13 cellular contexts compared by ENCODE assay signal in genomic region chr15:101010781-101011180, GRCh38.
"Had no signal": no experiment of that assay in that cellular context is flagged by ENCODE, and none has a peak within 500 bp of the region (broad histone marks: within the 10 kb centered on the region; RNA-seq: fewer than 3 reads in every experiment).

No MANE protein-coding gene starts in this region.

- ATAC-seq: activated CD4-positive, CD25-positive, alpha-beta regulatory T cell treated with anti-CD3 and anti-CD28 coated beads, Interleukin-2, amount 50 U/mL, for 24 hours; activated naive CD4-positive, alpha-beta T cell treated with anti-CD3 and anti-CD28 coated beads, Interleukin-2, amount 50 U/mL, for 72 hours; foreskin keratinocyte; heart right ventricle; left lung had no signal

- H3K9me3 ChIP-seq: heart right ventricle, left lung, ovary, tibial nerve had no signal

- DNase-seq: amniotic stem cell, brain microvascular endothelial cell, foreskin keratinocyte, left lung, nephron progenitor cell, ovary, SW 1271 had no signal

- H3K27ac Mint-ChIP-seq: activated naive CD4-positive, alpha-beta T cell treated with anti-CD3 and anti-CD28 coated beads, Interleukin-2, amount 50 U/mL, for 72 hours; nephron progenitor cell; T-helper 2 cell treated with Interferon-gamma antibody and Interleukin-4, amounts not matched to agents 5 μg/mL and 100 μg/mL, for 36 hours had no signal

- H3K4me3 ChIP-seq: heart right ventricle, left lung, ovary, skin epidermis, tibial nerve had no signal

- H3K36me3 Mint-ChIP-seq: activated naive CD4-positive, alpha-beta T cell treated with anti-CD3 and anti-CD28 coated beads, Interleukin-2, amount 50 U/mL, for 72 hours had no signal

- H3K27me3 ChIP-seq: brain microvascular endothelial cell, foreskin keratinocyte, heart right ventricle, left lung, ovary, tibial nerve had no signal

- H3K27ac ChIP-seq: brain microvascular endothelial cell, foreskin keratinocyte, heart right ventricle, left lung, ovary, skin epidermis, tibial nerve had no signal

- H3K9me3 Mint-ChIP-seq: activated naive CD4-positive, alpha-beta T cell treated with anti-CD3 and anti-CD28 coated beads, Interleukin-2, amount 50 U/mL, for 72 hours; T-helper 2 cell treated with Interferon-gamma antibody and Interleukin-4, amounts not matched to agents 5 μg/mL and 100 μg/mL, for 36 hours had no signal

- H3K36me3 ChIP-seq: brain microvascular endothelial cell, ovary had no signal

- H3K4me3 Mint-ChIP-seq: nephron progenitor cell; T-helper 2 cell treated with Interferon-gamma antibody and Interleukin-4, amounts not matched to agents 5 μg/mL and 100 μg/mL, for 36 hours had no signal
